In genomic region chr17:43905400-43905984, GRCh38 we compare ENCODE assay signal across 14 cellular contexts. TPM values are rescaled to one million over a fixed set of nuclear protein-coding genes. Genes with fewer than 3 reads are reported as not detected.
DNase-seq lines count a peak whose midpoint lies in the region; ATAC-seq, FAIRE-seq and TF ChIP-seq lines count a peak whose summit lies in the region.
"Had no signal": no experiment of that assay in that cellular context is flagged by ENCODE, and none has a peak within 500 bp of the region (broad histone marks: within the 10 kb centered on the region; RNA-seq: fewer than 3 reads in every experiment).

No MANE protein-coding gene starts in this region.

- no peak overlapping the region; the same call in 1 of the 2 replicates for H2BK15ac ChIP-seq in H1 (ENCODE audit: low read length)

- H3K36me3 ChIP-seq in H1 (ENCODE audit: control insufficient read depth in 2 of 4, insufficient read depth in 4 of 4, low read length in 3 of 4) (no peaks in the 10 kb centered on the region), osteoblast (ENCODE audit: insufficient read depth, low read length) (no peaks in the 10 kb centered on the region)

- H3K18ac ChIP-seq in H1 (ENCODE audit: extremely low read depth, low read length) = peak overlapping the region; percentile 68; the same call in 1 of the 2 replicates

- H2AFZ ChIP-seq in H1 (ENCODE audit: low read length) (peak overlapping the region; percentile 14; the same call in 1 of the 2 replicates), osteoblast (ENCODE audit: low read length) (no peak overlapping the region)

- H2BK12ac ChIP-seq in H1 (ENCODE audit: low read depth, low read length) = peak overlapping the region; percentile 84; the same call in 1 of the 2 replicates

- no peak overlapping the region for H2BK120ac ChIP-seq in H1 (replicated peaks; ENCODE audit: low read depth, low read length)

- H4K20me1 ChIP-seq in H1 (replicated peaks in 1 of 2; ENCODE audit: control insufficient read depth in 1 of 2, insufficient read depth in 2 of 2, low read length in 2 of 2) (no peaks in the 10 kb centered on the region), osteoblast (ENCODE audit: insufficient read depth, low read length) (no peaks in the 10 kb centered on the region)

- H3K9me3 ChIP-seq in H1 (ENCODE audit: insufficient read depth in 2 of 2, low read depth in 1 of 2, low read length in 1 of 2) = no peaks in the 10 kb centered on the region
- H3K9me3 ChIP-seq in osteoblast (ENCODE audit: low read depth, low read length) = no peaks in the 10 kb centered on the region
- H3K9me3 ChIP-seq: Caco-2 had no signal

- peaks cover 27% of the 10 kb centered on the region for H3K23me2 ChIP-seq in H1 (ENCODE audit: low read depth, low read length)

- H3K56ac ChIP-seq in H1 (replicated peaks; ENCODE audit: insufficient read length, low read depth, low read length) = no peak overlapping the region

- H3K4me3 ChIP-seq in H1 (ENCODE audit: extremely low read depth in 1 of 4, insufficient read depth in 2 of 4, low read depth in 3 of 4, low read length in 4 of 4) (peak overlapping the region; percentile 42 to 81 (median 60)), osteoblast (ENCODE audit: insufficient read depth, low read length) (no peak overlapping the region)

- no peak for TF ChIP-seq EP300 in H1 (IDR thresholded peaks at IDR 0.05; ENCODE audit: borderline replicate concordance in 1 of 2, low read depth in 2 of 2, low read length in 2 of 2)

- H3K14ac ChIP-seq in H1 (ENCODE audit: insufficient read length) = no peak overlapping the region

- H3K4ac ChIP-seq in H1 (replicated peaks; ENCODE audit: insufficient read length, low read depth, low read length) = peak overlapping the region; percentile 48

- no peak for ATAC-seq in HG02678 (IDR thresholded peaks at IDR 0.05; ENCODE audit: unreplicated experiment)

- CTCF ChIA-PET in H1 (lab: Charles Lee; ENCODE audit: partially characterized antibody) = interaction anchor here (0.6 to 25.8 kb wide), 3 partner anchors 12 to 968 kb away, joined by 4 to 403 read pairs (median 13); no protein-coding TSS in a partner anchor

- no peak for FAIRE-seq in H1 (lab: Jason Lieb, UNC)

- H3K27ac ChIP-seq in H1 (ENCODE audit: low read depth, low read length) = no peak overlapping the region
- no peak overlapping the region for H3K27ac ChIP-seq in osteoblast (ENCODE audit: low read depth, low read length)

- no peak for TF ChIP-seq POLR2A in H1 (IDR thresholded peaks at IDR 0.05; ENCODE audit: control extremely low read depth in 1 of 2, low read depth in 2 of 2, low read length in 2 of 2)

- no peak overlapping the region for H3K9ac ChIP-seq in H1 (replicated peaks in 1 of 4; ENCODE audit: extremely low read depth in 1 of 4, low read depth in 3 of 4, low read length in 3 of 4)

- no peak overlapping the region for H2BK5ac ChIP-seq in H1 (ENCODE audit: low read depth, low read length)

- TF ChIP-seq CTCF in H1 (IDR thresholded peaks at IDR 0.05; ENCODE audit: control extremely low read depth in 1 of 3, insufficient read depth in 1 of 3, low read depth in 1 of 3, low read length in 3 of 3) (no peak), osteoblast (IDR thresholded peaks at IDR 0.05; ENCODE audit: extremely low read depth, low read depth, low read length) (no peak)

- no peaks in the 10 kb centered on the region; the same call in 1 of the 2 replicates for H3K79me1 ChIP-seq in H1 (ENCODE audit: low read depth, low read length)

- no peaks in the 10 kb centered on the region for H3K79me2 ChIP-seq in H1 (ENCODE audit: control insufficient read depth in 1 of 2, insufficient read depth in 2 of 2, low read length in 2 of 2)
- H3K79me2 ChIP-seq in osteoblast (ENCODE audit: insufficient read depth, low read length) = no peaks in the 10 kb centered on the region

- peak overlapping the region; percentile 75; the same call in 1 of the 2 replicates for H2BK20ac ChIP-seq in H1 (ENCODE audit: low read length)

- H3K27me3 ChIP-seq in H1 (replicated peaks in 1 of 4; ENCODE audit: control insufficient read depth in 3 of 4, extremely low read depth in 1 of 4, insufficient read depth in 3 of 4, low read length in 3 of 4) = peaks cover 0 to 21% (median 15%) of the 10 kb centered on the region in 4 experiments; a peak in 5 of 7 replicates
- peaks cover 39% of the 10 kb centered on the region for H3K27me3 ChIP-seq in osteoblast (ENCODE audit: insufficient read depth, low read length)

- no peak overlapping the region for H2AK5ac ChIP-seq in H1 (ENCODE audit: low read depth, low read length)

- peak; percentile 46 for DNase-seq in COR-L47 (lab: John Stamatoyannopoulos, UW)
- DNase-seq in NCI-H1105 (lab: John Stamatoyannopoulos, UW) = peak; percentile 29
- peak in 1 of 2 experiments; percentile 70 for DNase-seq in H1 (ENCODE audit: low read depth in 1 of 2, low spot score in 2 of 2)
- no peak for DNase-seq in osteoblast (ENCODE audit: insufficient read length, low spot score, missing footprints)
- no peak for DNase-seq in SW480 (ENCODE audit: low spot score)
- no peak for DNase-seq in pons (ENCODE audit: low spot score)
- DNase-seq in cerebellar nuclear complex (lab: John Stamatoyannopoulos, UW) = no peak
- DNase-seq: activated CD4-positive, alpha-beta T cell treated with anti-CD3 and anti-CD28 coated beads for 4 hours; activated gamma-delta T cell; Caco-2; cortex of kidney; stimulated activated naive CD4-positive, alpha-beta T cell treated with Interleukin-2 at 50 U/mL for 16 hours had no signal

- 19% methylated on average over 2 of the region's 3 CpGs; no CpG with 5 or more reads in 1 of the 2 experiments for WGBS in H1 (ENCODE audit: extremely low coverage in 1 of 2, insufficient coverage in 1 of 2, insufficient read length in 1 of 2, insufficient replicate concordance in 2 of 2, low coverage in 1 of 2, low lambda C conversion rate in 2 of 2, missing lambda C conversion rate in 1 of 2), 2 experiments

- H3K4me2 ChIP-seq in H1 (ENCODE audit: insufficient read depth in 1 of 2, low read depth in 2 of 2, low read length in 2 of 2) (peak overlapping the region; percentile 94 to 99), osteoblast (ENCODE audit: insufficient read depth, low read length) (peak overlapping the region; percentile 90)

- no peak for TF ChIP-seq RAD21 in H1 (IDR thresholded peaks at IDR 0.05 in 1 of 2, conservative IDR thresholded peaks at IDR 0.05 in 1 of 2; ENCODE audit: low read depth in 2 of 2, low read length in 2 of 2)

- H4K91ac ChIP-seq in H1 (replicated peaks; ENCODE audit: insufficient read length, low read length) = peak overlapping the region; percentile 49

- POLR2A ChIA-PET in H1 (lab: Charles Lee; ENCODE audit: partially characterized antibody) = interaction anchor here (0.7 to 0.9 kb wide), 2 partner anchors 9 to 11 kb away, joined by 3 to 4 read pairs; no protein-coding TSS in a partner anchor

- no peak overlapping the region for H3K23ac ChIP-seq in H1 (ENCODE audit: insufficient read length)

- H4K8ac ChIP-seq in H1 (ENCODE audit: extremely low read depth, insufficient read depth, low read length) = no peak overlapping the region

- H3K4me1 ChIP-seq in H1 (replicated peaks in 1 of 4; ENCODE audit: control insufficient read depth in 3 of 4, insufficient read depth in 4 of 4, low read length in 3 of 4) = peaks cover 4 to 40% (median 32%) of the 10 kb centered on the region in 4 experiments
- H3K4me1 ChIP-seq in osteoblast (ENCODE audit: insufficient read depth, low read length) = peaks cover 19% of the 10 kb centered on the region

- no peak overlapping the region for H4K5ac ChIP-seq in H1 (ENCODE audit: insufficient read length, low read depth, low read length)

RNA-seq across cellular contexts. Expression of gene MPP2, which starts 1.8 kb away (rescaled TPM):
- total RNA-seq in H1 (2021; fragmentation: NEBNext Ultra II Directional; extraction: Animal tissue kit (Norgen Biotek cat#: 25700)) = 30.9 and 31.6 TPM in 2 replicates
- polyA plus RNA-seq in H1 (2011; rRNA removed) = 33.5 and 34.1 TPM in 2 replicates
- 32.2 TPM for polyA plus RNA-seq in H1 (2011; cell fraction: cytosol; rRNA removed)
- 34.9 TPM for polyA plus RNA-seq in H1 (2011; cell fraction: nucleus; rRNA removed)
- 24.3 to 30.8 TPM (median 28.2 TPM) in 4 replicates for polyA plus RNA-seq in H1 (2012, experiment 1 of 2)
- 35.9 TPM for polyA plus RNA-seq in H1 (2012, experiment 2 of 2)
- 12.0 TPM for polyA plus RNA-seq in H1 (2013, experiment 1 of 2)
- 12.3 TPM for polyA plus RNA-seq in H1 (2013, experiment 2 of 2)
- 41.6 and 46.0 TPM in 2 replicates for polyA minus RNA-seq in H1 (2011; rRNA and poly(A)+ RNA removed)
- polyA minus RNA-seq in H1 (2011; cell fraction: cytosol; rRNA and poly(A)+ RNA removed) = 23.7 TPM
- polyA minus RNA-seq in H1 (2011; cell fraction: nucleus; rRNA and poly(A)+ RNA removed) = 15.2 TPM
- 0.59 and 0.72 TPM in 2 replicates for total RNA-seq in osteoblast

RNA-seq across cellular contexts. Expression of gene PPY, which starts 36.8 kb away (rescaled TPM):
- total RNA-seq in H1 (2021; fragmentation: NEBNext Ultra II Directional; extraction: Animal tissue kit (Norgen Biotek cat#: 25700)) = not detected in 2 replicates
- 0.26 TPM in 1 of 2 replicates, not detected in the other for polyA plus RNA-seq in H1 (2011; rRNA removed)
- polyA plus RNA-seq in H1 (2011; cell fraction: cytosol; rRNA removed) = 0.31 TPM
- 0.51 TPM for polyA plus RNA-seq in H1 (2011; cell fraction: nucleus; rRNA removed)
- not detected in 4 replicates for polyA plus RNA-seq in H1 (2012, experiment 1 of 2)
- polyA plus RNA-seq in H1 (2012, experiment 2 of 2) = not detected
- 0.26 TPM for polyA plus RNA-seq in H1 (2013, experiment 1 of 2)
- polyA plus RNA-seq in H1 (2013, experiment 2 of 2) = 0.42 TPM
- polyA minus RNA-seq in H1 (2011; rRNA and poly(A)+ RNA removed) = not detected in 2 replicates
- polyA minus RNA-seq in H1 (2011; cell fraction: cytosol; rRNA and poly(A)+ RNA removed) = not detected
- polyA minus RNA-seq in H1 (2011; cell fraction: nucleus; rRNA and poly(A)+ RNA removed) = not detected
- total RNA-seq in osteoblast = not detected in 2 replicates
- total RNA-seq: Caco-2, mononuclear cell had no signal

RNA-seq across cellular contexts. Expression of gene PYY, which starts 48.2 kb away (rescaled TPM):
- 0.42 and 0.93 TPM in 2 replicates for total RNA-seq in H1 (2021; fragmentation: NEBNext Ultra II Directional; extraction: Animal tissue kit (Norgen Biotek cat#: 25700))
- 2.7 and 3.4 TPM in 2 replicates for polyA plus RNA-seq in H1 (2011; rRNA removed)
- polyA plus RNA-seq in H1 (2011; cell fraction: cytosol; rRNA removed) = 1.0 TPM
- 2.4 TPM for polyA plus RNA-seq in H1 (2011; cell fraction: nucleus; rRNA removed)
- polyA plus RNA-seq in H1 (2012, experiment 1 of 2) = 1.0 to 3.2 TPM (median 1.7 TPM) in 4 replicates
- polyA plus RNA-seq in H1 (2012, experiment 2 of 2) = 2.4 TPM
- 3.9 TPM for polyA plus RNA-seq in H1 (2013, experiment 1 of 2)
- 4.8 TPM for polyA plus RNA-seq in H1 (2013, experiment 2 of 2)
- polyA minus RNA-seq in H1 (2011; rRNA and poly(A)+ RNA removed) = 0.57 TPM in 1 of 2 replicates, not detected in the other
- not detected for polyA minus RNA-seq in H1 (2011; cell fraction: cytosol; rRNA and poly(A)+ RNA removed)
- polyA minus RNA-seq in H1 (2011; cell fraction: nucleus; rRNA and poly(A)+ RNA removed) = not detected
- total RNA-seq in osteoblast = not detected in 2 replicates
- total RNA-seq: Caco-2, mononuclear cell had no signal

RNA-seq across cellular contexts. Expression of gene CD300LG, which starts 58.5 kb away (rescaled TPM):
- not detected in 2 replicates for total RNA-seq in H1 (2021; fragmentation: NEBNext Ultra II Directional; extraction: Animal tissue kit (Norgen Biotek cat#: 25700))
- 0.06 and 0.14 TPM in 2 replicates for polyA plus RNA-seq in H1 (2011; rRNA removed)
- polyA plus RNA-seq in H1 (2011; cell fraction: cytosol; rRNA removed) = 0.13 TPM
- not detected for polyA plus RNA-seq in H1 (2011; cell fraction: nucleus; rRNA removed)
- polyA plus RNA-seq in H1 (2012, experiment 1 of 2) = 0.11 TPM in 1 of 4 replicates, not detected in the others
- not detected for polyA plus RNA-seq in H1 (2012, experiment 2 of 2)
- 0.02 TPM for polyA plus RNA-seq in H1 (2013, experiment 1 of 2)
- 0.02 TPM for polyA plus RNA-seq in H1 (2013, experiment 2 of 2)
- polyA minus RNA-seq in H1 (2011; rRNA and poly(A)+ RNA removed) = 0.17 TPM in 1 of 2 replicates, not detected in the other
- polyA minus RNA-seq in H1 (2011; cell fraction: cytosol; rRNA and poly(A)+ RNA removed) = not detected
- polyA minus RNA-seq in H1 (2011; cell fraction: nucleus; rRNA and poly(A)+ RNA removed) = not detected
- total RNA-seq in osteoblast = not detected in 2 replicates
- total RNA-seq: Caco-2, mononuclear cell had no signal

Comparison
In these comparisons a context has a peak if more than half of its experiments do, and no peak if none do; other contexts are left out.
1. DNase-seq: peak in COR-L47 (single experiment) and NCI-H1105 (single experiment); none in osteoblast (single experiment), SW480 (single experiment), pons (single experiment) and cerebellar nuclear complex (0 of 2).
2. RNA of gene MPP2, which starts 1.8 kb away (total RNA-seq): 30.9 to 31.6 TPM in H1; 0.59 to 0.72 TPM in osteoblast; every median in the first group is over 10 times any median in the second.